ENCODE assay signal across 13 cellular contexts in genomic region chr19:51772977-51773376, GRCh38. TPM values are rescaled to one million over a fixed set of nuclear protein-coding genes. Genes with fewer than 3 reads are reported as not detected.
"Had no signal": no experiment of that assay in that cellular context is flagged by ENCODE, and none has a peak within 500 bp of the region (broad histone marks: within the 10 kb centered on the region; RNA-seq: fewer than 3 reads in every experiment).

No MANE protein-coding gene starts in this region.

- DNase-seq: activated CD4-positive, alpha-beta memory T cell treated with anti-CD3 and anti-CD28 coated beads, Interleukin-2, amount 10 ng/mL, durations not matched to agents 7 days and 5 days; activated T-cell treated with anti-CD3 and anti-CD28 coated beads, Interleukin-2, amount 50 U/mL, for 24 hours; amniotic stem cell; dorsolateral prefrontal cortex; mucosa of descending colon; naive thymus-derived CD4-positive, alpha-beta T cell; pancreas; stimulated activated CD4-positive, alpha-beta T cell treated with anti-CD3 and anti-CD28 coated beads, Interleukin-12 subunit alpha, Interleukin-12 subunit beta, amount 100 ng/mL, for 4 hours; stimulated activated CD4-positive, alpha-beta T cell treated with anti-CD3 and anti-CD28 coated beads, Interleukin-2, amount 100 ng/mL, for 24 hours; stomach; T-helper 9 cell had no signal

- H3K36me3 ChIP-seq: pancreas, stomach, thoracic aorta had no signal

- H3K4me3 ChIP-seq: dorsolateral prefrontal cortex, mucosa of descending colon, pancreas, stomach, thoracic aorta had no signal

- H3K4me1 ChIP-seq: pancreas had no signal

- H3K9me3 ChIP-seq: mucosa of descending colon, pancreas, stomach, thoracic aorta had no signal

- H3K27ac ChIP-seq: pancreas, thoracic aorta had no signal

RNA-seq across cellular contexts. Expression of gene FPR2, which starts 12.0 kb away (rescaled TPM):
- total RNA-seq: activated CD4-positive, alpha-beta memory T cell treated with anti-CD3 and anti-CD28 coated beads, Interleukin-2, amount 10 ng/mL, durations not matched to agents 7 days and 5 days; activated naive CD4-positive, alpha-beta T cell treated with anti-CD3 and anti-CD28 coated beads, Interleukin-2, amount 50 U/mL, for 72 hours had no signal
- polyA plus RNA-seq: naive thymus-derived CD4-positive, alpha-beta T cell had no signal

RNA-seq across cellular contexts. Expression of gene FPR1, which starts 21.3 kb away (rescaled TPM):
- total RNA-seq: activated CD4-positive, alpha-beta memory T cell treated with anti-CD3 and anti-CD28 coated beads, Interleukin-2, amount 10 ng/mL, durations not matched to agents 7 days and 5 days; activated naive CD4-positive, alpha-beta T cell treated with anti-CD3 and anti-CD28 coated beads, Interleukin-2, amount 50 U/mL, for 72 hours had no signal

RNA-seq across cellular contexts. Expression of gene FPR3, which starts 22.0 kb away (rescaled TPM):
- total RNA-seq: activated CD4-positive, alpha-beta memory T cell treated with anti-CD3 and anti-CD28 coated beads, Interleukin-2, amount 10 ng/mL, durations not matched to agents 7 days and 5 days; activated naive CD4-positive, alpha-beta T cell treated with anti-CD3 and anti-CD28 coated beads, Interleukin-2, amount 50 U/mL, for 72 hours had no signal
- polyA plus RNA-seq: naive thymus-derived CD4-positive, alpha-beta T cell had no signal

RNA-seq across cellular contexts. Expression of gene HAS1, which starts 49.2 kb away (rescaled TPM):
- total RNA-seq: activated CD4-positive, alpha-beta memory T cell treated with anti-CD3 and anti-CD28 coated beads, Interleukin-2, amount 10 ng/mL, durations not matched to agents 7 days and 5 days; activated naive CD4-positive, alpha-beta T cell treated with anti-CD3 and anti-CD28 coated beads, Interleukin-2, amount 50 U/mL, for 72 hours; naive thymus-derived CD4-positive, alpha-beta T cell had no signal
